Comparison of ENCODE assay signal across 19 cellular contexts in the genomic region with DNA sequence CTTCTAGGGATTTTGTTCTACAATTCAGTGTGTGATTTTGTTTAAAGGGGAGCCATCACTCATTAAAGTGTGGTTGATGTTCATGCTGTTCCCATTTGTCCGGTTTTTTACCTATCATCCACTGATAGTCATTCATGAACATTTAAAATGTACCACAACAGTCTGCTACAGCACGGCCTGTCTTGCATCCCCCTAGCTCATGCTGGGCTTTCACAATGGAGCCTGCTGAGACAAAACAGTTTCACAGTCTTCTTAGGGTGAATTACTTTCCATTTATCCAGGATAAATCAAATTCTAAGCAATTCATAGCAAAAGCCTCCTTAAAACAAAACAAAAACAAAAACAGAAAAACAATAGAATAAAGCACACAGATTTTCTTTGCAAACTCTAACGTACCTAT.
A peak's percentile ranks its signal among the peaks of the same experiment; 100 is the strongest.
DNase-seq lines count a peak whose midpoint lies in the region; ATAC-seq, FAIRE-seq and TF ChIP-seq lines count a peak whose summit lies in the region.
"Had no signal": no experiment of that assay in that cellular context is flagged by ENCODE, and none has a peak within 500 bp of the region (broad histone marks: within the 10 kb centered on the region; RNA-seq: fewer than 3 reads in every experiment).

No MANE protein-coding gene starts in this region.

- TF ChIP-seq POLR2A in H1 (IDR thresholded peaks at IDR 0.05; ENCODE audit: control extremely low read depth in 1 of 2, low read depth in 2 of 2, low read length in 2 of 2), result no peak

- no peaks in the 10 kb centered on the region for H3F3A ChIP-seq in GM23338 (replicated peaks; ENCODE audit: low read depth)

- no peak overlapping the region for H3K4me3 Mint-ChIP-seq in GM23338
- H3K4me3 Mint-ChIP-seq in T-cell, result no peak overlapping the region
- H3K4me3 Mint-ChIP-seq in HFFc6, result no peak overlapping the region
- H3K4me3 Mint-ChIP-seq: CD4-positive, alpha-beta memory T cell had no signal

- TF ChIP-seq CTCF in GM23338 (conservative IDR thresholded peaks at IDR 0.05; ENCODE audit: low read depth in 2 of 2) (no peak), H1 (IDR thresholded peaks at IDR 0.05; ENCODE audit: control extremely low read depth in 1 of 3, insufficient read depth in 1 of 3, low read depth in 1 of 3, low read length in 3 of 3) (no peak), HFFc6 (IDR thresholded peaks at IDR 0.05) (no peak)

- no peak overlapping the region for H2BK20ac ChIP-seq in H1 (ENCODE audit: low read length)

- no peaks in the 10 kb centered on the region for H3K9me3 ChIP-seq in H1 (ENCODE audit: insufficient read depth in 2 of 2, low read depth in 1 of 2, low read length in 1 of 2)
- H3K9me3 ChIP-seq: Caco-2, HAP-1 had no signal

- 57% methylated on average over 3 of the region's 3 CpGs; no CpG with 5 or more reads in 1 of the 2 experiments for WGBS in H1 (ENCODE audit: extremely low coverage in 1 of 2, insufficient coverage in 1 of 2, insufficient read length in 1 of 2, insufficient replicate concordance in 2 of 2, low coverage in 1 of 2, low lambda C conversion rate in 2 of 2, missing lambda C conversion rate in 1 of 2), 2 experiments
- WGBS in mesendoderm (ENCODE audit: extremely low coverage, insufficient coverage, low lambda C conversion rate), result no CpG with 5 or more reads among the region's 3 CpGs

- H3K27me3 ChIP-seq in GM23338 (ENCODE audit: insufficient read depth) (no peaks in the 10 kb centered on the region), H1 (replicated peaks in 1 of 4; ENCODE audit: control insufficient read depth in 3 of 4, extremely low read depth in 1 of 4, insufficient read depth in 3 of 4, low read length in 3 of 4) (no peaks in the 10 kb centered on the region), mesendoderm (ENCODE audit: insufficient read depth, low read length, poor library complexity) (no peaks in the 10 kb centered on the region)

- H3K27ac ChIP-seq in GM23338 (ENCODE audit: low read depth) (no peak overlapping the region), H1 (ENCODE audit: low read depth, low read length) (no peak overlapping the region), mesendoderm (ENCODE audit: low read depth, low read length) (no peak overlapping the region)
- H3K27ac ChIP-seq: GM23248 had no signal

- no peak overlapping the region for H3K56ac ChIP-seq in H1 (replicated peaks; ENCODE audit: insufficient read length, low read depth, low read length)
- H3K56ac ChIP-seq in mesendoderm (ENCODE audit: low read length), result no peak overlapping the region

- DNase-seq in COR-L47 (lab: John Stamatoyannopoulos, UW), result peak; percentile 22
- peak; percentile 8 for DNase-seq in GM23338 (ENCODE audit: low spot score)
- DNase-seq in H1 (ENCODE audit: low read depth in 1 of 2, low spot score in 2 of 2), result no peak
- DNase-seq in mesendoderm, result peak; percentile 17
- no peak for DNase-seq in T-cell
- DNase-seq in DMS153 (lab: John Stamatoyannopoulos, UW), result no peak
- DNase-seq in HFFc6, result no peak
- DNase-seq: C1 segment of cervical spinal cord; Caco-2; CD4-positive, alpha-beta memory T cell; DMS79; EL; GDM1; GM23248 had no signal

- H3K36me3 Mint-ChIP-seq in GM23338 (ENCODE audit: low read depth) (no peaks in the 10 kb centered on the region), T-cell (no peaks in the 10 kb centered on the region), HFFc6 (ENCODE audit: low read depth) (no peaks in the 10 kb centered on the region)
- H3K36me3 Mint-ChIP-seq: CD4-positive, alpha-beta memory T cell had no signal

- H3K4me1 Mint-ChIP-seq in GM23338 (peaks cover 12% of the 10 kb centered on the region), T-cell (no peaks in the 10 kb centered on the region), HFFc6 (ENCODE audit: low read depth) (no peaks in the 10 kb centered on the region)
- H3K4me1 Mint-ChIP-seq: CD4-positive, alpha-beta memory T cell had no signal

- no peaks in the 10 kb centered on the region for H3K23me2 ChIP-seq in H1 (ENCODE audit: low read depth, low read length)

- no peak for TF ChIP-seq RAD21 in H1 (IDR thresholded peaks at IDR 0.05 in 1 of 2, conservative IDR thresholded peaks at IDR 0.05 in 1 of 2; ENCODE audit: low read depth in 2 of 2, low read length in 2 of 2)

- no peaks in the 10 kb centered on the region for H3K79me1 ChIP-seq in H1 (ENCODE audit: low read depth, low read length)
- H3K79me1 ChIP-seq in mesendoderm (ENCODE audit: low read length), result no peaks in the 10 kb centered on the region

- H2AK5ac ChIP-seq in H1 (ENCODE audit: low read depth, low read length) (no peak overlapping the region), mesendoderm (ENCODE audit: low read length) (no peak overlapping the region)

- POLR2A ChIA-PET in H1 (lab: Charles Lee; ENCODE audit: partially characterized antibody), result no interaction called here
- POLR2A ChIA-PET in T-cell (lab: Charles Lee), result no interaction called here

- H3K27ac Mint-ChIP-seq in GM23338 (no peak overlapping the region), T-cell (no peak overlapping the region), HFFc6 (no peak overlapping the region)
- H3K27ac Mint-ChIP-seq: CD4-positive, alpha-beta memory T cell had no signal

- H2BK15ac ChIP-seq in H1 (ENCODE audit: low read length) (no peak overlapping the region), mesendoderm (replicated peaks; ENCODE audit: low read depth) (no peak overlapping the region)

- H4K5ac ChIP-seq in H1 (ENCODE audit: insufficient read length, low read depth, low read length) (no peak overlapping the region), mesendoderm (ENCODE audit: low read length) (no peak overlapping the region)

- H3K4me3 ChIP-seq in GM23338 (no peak overlapping the region), H1 (ENCODE audit: extremely low read depth in 1 of 4, insufficient read depth in 2 of 4, low read depth in 3 of 4, low read length in 4 of 4) (no peak overlapping the region), mesendoderm (ENCODE audit: low read length) (no peak overlapping the region)
- H3K4me3 ChIP-seq: GM12878, GM23248, HAP-1 had no signal

- no peaks in the 10 kb centered on the region for H3K9me2 ChIP-seq in GM23338 (ENCODE audit: insufficient read depth)

- H3K4me1 ChIP-seq in GM23338 (ENCODE audit: insufficient read depth), result peaks cover 9% of the 10 kb centered on the region
- no peaks in the 10 kb centered on the region for H3K4me1 ChIP-seq in H1 (replicated peaks in 1 of 4; ENCODE audit: control insufficient read depth in 3 of 4, insufficient read depth in 4 of 4, low read length in 3 of 4)
- H3K4me1 ChIP-seq in mesendoderm (ENCODE audit: control insufficient read depth, low read depth, low read length), result no peaks in the 10 kb centered on the region
- H3K4me1 ChIP-seq: Caco-2 had no signal

- H3K9ac ChIP-seq in H1 (replicated peaks in 1 of 4; ENCODE audit: extremely low read depth in 1 of 4, low read depth in 3 of 4, low read length in 3 of 4), result no peak overlapping the region
- no peak overlapping the region for H3K9ac ChIP-seq in mesendoderm (ENCODE audit: low read length)
- H3K9ac ChIP-seq: GM23248 had no signal

- no peak overlapping the region for H4K8ac ChIP-seq in H1 (ENCODE audit: extremely low read depth, insufficient read depth, low read length)
- no peak overlapping the region for H4K8ac ChIP-seq in mesendoderm (ENCODE audit: low read depth, low read length)

- H2BK12ac ChIP-seq in H1 (ENCODE audit: low read depth, low read length), result no peak overlapping the region

- H3K18ac ChIP-seq in H1 (ENCODE audit: extremely low read depth, low read length) (no peak overlapping the region), mesendoderm (ENCODE audit: low read length) (no peak overlapping the region)

- H2AFZ ChIP-seq in GM23338, result no peak overlapping the region
- no peak overlapping the region for H2AFZ ChIP-seq in H1 (ENCODE audit: low read length)
- H2AFZ ChIP-seq: GM23248 had no signal

- FAIRE-seq in H1 (lab: Jason Lieb, UNC), result peak; percentile 28
- FAIRE-seq: GM12878, GM19239, H54 had no signal

- no peak overlapping the region for H3K4ac ChIP-seq in H1 (replicated peaks; ENCODE audit: insufficient read length, low read depth, low read length)
- no peak overlapping the region for H3K4ac ChIP-seq in mesendoderm (ENCODE audit: low read depth, low read length)

- CTCF ChIA-PET in H1 (lab: Charles Lee; ENCODE audit: partially characterized antibody), result no interaction called here
- CTCF ChIA-PET in T-cell (lab: Charles Lee), result no interaction called here

- H2BK120ac ChIP-seq in H1 (replicated peaks; ENCODE audit: low read depth, low read length) (no peak overlapping the region), mesendoderm (ENCODE audit: low read depth, low read length) (no peak overlapping the region)

- no peak overlapping the region for H3K14ac ChIP-seq in H1 (ENCODE audit: insufficient read length)

- no peaks in the 10 kb centered on the region for H3K79me2 ChIP-seq in GM23338 (replicated peaks; ENCODE audit: insufficient read depth)
- H3K79me2 ChIP-seq in H1 (ENCODE audit: control insufficient read depth in 1 of 2, insufficient read depth in 2 of 2, low read length in 2 of 2), result no peaks in the 10 kb centered on the region
- no peaks in the 10 kb centered on the region for H3K79me2 ChIP-seq in mesendoderm (ENCODE audit: control insufficient read depth, insufficient read depth, low read length)

- no peak overlapping the region for H3K4me2 ChIP-seq in GM23338
- H3K4me2 ChIP-seq in H1 (ENCODE audit: insufficient read depth in 1 of 2, low read depth in 2 of 2, low read length in 2 of 2), result no peak overlapping the region
- H3K4me2 ChIP-seq in mesendoderm (ENCODE audit: low read length), result no peak overlapping the region

- H4K20me1 ChIP-seq in GM23338 (replicated peaks; ENCODE audit: insufficient read depth) (no peaks in the 10 kb centered on the region), H1 (replicated peaks in 1 of 2; ENCODE audit: control insufficient read depth in 1 of 2, insufficient read depth in 2 of 2, low read length in 2 of 2) (peaks cover 0 to 2% of the 10 kb centered on the region in 2 experiments)

- H3K36me3 ChIP-seq in GM23338 (ENCODE audit: insufficient read depth) (no peaks in the 10 kb centered on the region), H1 (ENCODE audit: control insufficient read depth in 2 of 4, insufficient read depth in 4 of 4, low read length in 3 of 4) (no peaks in the 10 kb centered on the region), mesendoderm (ENCODE audit: control insufficient read depth, insufficient read depth, low read length) (no peaks in the 10 kb centered on the region)
- H3K36me3 ChIP-seq: HAP-1 had no signal

- H4K91ac ChIP-seq in H1 (replicated peaks; ENCODE audit: insufficient read length, low read length), result no peak overlapping the region

- H3K27me3 Mint-ChIP-seq in GM23338 (ENCODE audit: insufficient read depth, low read depth, poor library complexity) (no peaks in the 10 kb centered on the region), T-cell (no peaks in the 10 kb centered on the region), HFFc6 (ENCODE audit: insufficient read depth) (no peaks in the 10 kb centered on the region)
- H3K27me3 Mint-ChIP-seq: CD4-positive, alpha-beta memory T cell had no signal

- H3K9me3 Mint-ChIP-seq in GM23338 (no peaks in the 10 kb centered on the region), T-cell (peaks cover 0 to 2% (median 0%) of the 10 kb centered on the region in 3 donors), HFFc6 (peaks cover 17% of the 10 kb centered on the region)

- H3K23ac ChIP-seq in H1 (ENCODE audit: insufficient read length), result no peak overlapping the region
- H3K23ac ChIP-seq in mesendoderm (ENCODE audit: low read length), result no peak overlapping the region

- H2BK5ac ChIP-seq in H1 (ENCODE audit: low read depth, low read length) (no peak overlapping the region), mesendoderm (ENCODE audit: low read length) (no peak overlapping the region)

- no peak for TF ChIP-seq EP300 in H1 (IDR thresholded peaks at IDR 0.05; ENCODE audit: borderline replicate concordance in 1 of 2, low read depth in 2 of 2, low read length in 2 of 2)

- ATAC-seq in GM23338 (peak; percentile 64), T-cell (replicated peaks in 1 of 4) (no peak), HG02981 (IDR thresholded peaks at IDR 0.05; ENCODE audit: unreplicated experiment) (no peak)
- ATAC-seq: GM12878 had no signal

Comparison
In these comparisons a context has a peak if more than half of its experiments do, and no peak if none do; other contexts are left out.
1. DNase-seq: peak in COR-L47 (single experiment), GM23338 (single experiment) and mesendoderm (single experiment); none in H1 (0 of 2), T-cell (0 of 34), DMS153 (single experiment) and HFFc6 (single experiment).